10 cellular contexts compared by ENCODE assay signal in the genomic region with DNA sequence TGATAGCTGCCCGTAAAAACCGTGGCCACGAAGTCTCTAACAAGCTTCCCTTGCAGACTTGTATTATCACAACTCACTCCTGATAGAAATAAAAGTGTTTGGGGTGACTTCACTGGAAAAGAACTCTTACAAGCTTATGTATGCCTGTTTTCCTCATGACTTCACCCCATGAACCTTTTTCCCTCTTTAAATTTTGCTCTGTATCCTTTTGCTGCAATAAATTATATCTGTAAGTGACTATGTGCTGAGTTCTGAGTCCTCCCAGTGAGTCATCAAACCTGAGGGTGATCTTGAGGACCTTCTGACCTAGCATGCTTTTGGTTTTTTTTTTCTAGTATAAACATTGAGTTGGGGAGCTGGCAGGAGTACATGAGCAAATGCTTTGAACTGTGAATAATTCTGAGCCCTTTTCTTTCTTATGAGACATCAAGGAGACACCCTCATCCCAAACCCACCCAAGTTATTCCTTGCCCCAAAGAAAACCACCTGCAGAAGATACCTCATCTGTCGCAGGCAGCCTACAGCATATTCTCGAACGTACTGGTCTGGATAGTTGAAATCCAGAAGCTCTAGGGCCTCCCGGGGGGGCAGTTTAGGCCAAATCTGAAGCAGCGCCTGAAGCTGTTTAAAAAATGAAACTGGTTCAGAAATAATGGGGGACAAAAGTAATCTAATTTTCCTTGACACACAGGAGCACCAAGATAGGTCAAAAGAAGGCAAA.
A peak's percentile ranks its signal among the peaks of the same experiment; 100 is the strongest.
DNase-seq lines count a peak whose midpoint lies in the region; ATAC-seq and TF ChIP-seq lines count a peak whose summit lies in the region.
"Had no signal": no experiment of that assay in that cellular context is flagged by ENCODE, and none has a peak within 500 bp of the region (broad histone marks: within the 10 kb centered on the region; RNA-seq: fewer than 3 reads in every experiment).

No MANE protein-coding gene starts in this region.

- H3K36me3 ChIP-seq in left lung = peaks cover 0 to 23% of the 10 kb centered on the region in 2 donors
- H3K36me3 ChIP-seq: WERI-Rb-1 had no signal

- intact Hi-C loops in left lung (cut with DNase I) = no loop called here

- TF ChIP-seq CTCF in left lung (IDR thresholded peaks at IDR 0.05) = no peak

- no peak overlapping the region for H3K27ac ChIP-seq in left lung
- H3K27ac ChIP-seq: WERI-Rb-1 had no signal

- DNase-seq in ACHN (peak; percentile 92), HK-2 (ENCODE audit: unreplicated experiment) (peak; percentile 27), astrocyte of the hippocampus (ENCODE audit: low read depth, low spot score) (peak; percentile 86), left lung (no peak), cortex of kidney (lab: John Stamatoyannopoulos, UW) (no peak), NAMALWA (ENCODE audit: low spot score) (no peak), hippocampal formation (lab: John Stamatoyannopoulos, UW) (no peak)
- DNase-seq in stimulated activated naive CD8-positive, alpha-beta T cell treated with anti-CD3 and anti-CD28 coated beads, Interleukin-15, Interleukin-2, amounts not matched to agents 100 U/mL and 50 U/mL, for 24 hours = no peak
- DNase-seq: WERI-Rb-1 had no signal

- H3K27me3 ChIP-seq in left lung = no peaks in the 10 kb centered on the region

- in situ Hi-C loops in ACHN (cut with HindIII; ENCODE audit: low pct_ligation_motif_present, low pct_unique_long_range_greater_than_20kb, low sequenced_read_pairs) = no loop called here

- no peak overlapping the region for H3K4me3 ChIP-seq in left lung
- H3K4me3 ChIP-seq: HAP-1 had no signal

- ATAC-seq in left lung = peak; percentile 94
- ATAC-seq in stimulated activated naive CD8-positive, alpha-beta T cell treated with anti-CD3 and anti-CD28 coated beads, Interleukin-15, Interleukin-2, amounts not matched to agents 100 U/mL and 50 U/mL, for 24 hours = no peak

- no peaks in the 10 kb centered on the region for H3K9me3 ChIP-seq in left lung
- H3K9me3 ChIP-seq: HAP-1 had no signal

- no peaks in the 10 kb centered on the region for H3K4me1 ChIP-seq in left lung
- H3K4me1 ChIP-seq: HAP-1 had no signal

Comparison
In these comparisons a context has a peak if more than half of its experiments do, and no peak if none do; other contexts are left out.
1. DNase-seq: peak in ACHN (single experiment), HK-2 (single experiment) and astrocyte of the hippocampus (single experiment); none in left lung (0 of 2), stimulated activated naive CD8-positive, alpha-beta T cell treated with anti-CD3 and anti-CD28 coated beads, Interleukin-15, Interleukin-2, amounts not matched to agents 100 U/mL and 50 U/mL, for 24 hours (single experiment), cortex of kidney (single experiment), NAMALWA (single experiment) and hippocampal formation (0 of 2).